ENCODE assay signal across 8 cellular contexts in the genomic region with DNA sequence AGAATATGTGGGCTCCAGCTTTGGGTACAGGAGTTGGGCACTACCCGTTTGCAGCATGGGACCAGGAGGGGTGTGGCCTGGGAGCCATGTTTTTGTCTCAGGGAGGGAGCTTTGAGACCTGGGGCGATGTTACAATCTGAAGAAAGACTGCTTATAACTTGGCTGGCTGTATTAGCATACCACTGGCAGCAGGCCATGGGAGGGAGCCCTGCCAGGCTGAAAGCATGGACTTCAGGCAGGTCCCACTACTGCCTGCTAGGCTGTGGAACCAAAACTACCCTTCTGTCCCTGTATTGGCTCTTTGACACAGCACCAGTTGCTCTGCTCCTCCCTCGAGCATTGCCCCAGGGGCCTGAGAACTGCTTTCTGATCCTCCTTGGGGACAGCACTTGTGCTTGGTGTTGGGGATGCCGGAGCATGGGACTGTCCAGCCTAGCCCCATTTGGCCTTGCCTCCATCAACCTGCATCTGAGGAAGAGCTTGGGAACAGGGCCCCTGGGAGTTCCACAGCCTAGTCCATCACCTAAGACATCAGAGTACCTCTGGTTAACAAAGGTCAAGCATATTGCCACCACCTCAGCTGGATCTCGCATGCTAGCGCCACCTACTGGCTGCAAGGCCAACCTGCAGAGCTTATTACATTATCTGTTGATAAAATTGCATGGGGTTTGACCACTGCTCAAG.
A peak's percentile ranks its signal among the peaks of the same experiment; 100 is the strongest.
DNase-seq lines count a peak whose midpoint lies in the region; ATAC-seq and TF ChIP-seq lines count a peak whose summit lies in the region.

No MANE protein-coding gene starts in this region.

- H3F3A ChIP-seq in GM23248 (ENCODE audit: insufficient read depth), result no peaks in the 10 kb centered on the region

- no peak overlapping the region for H3K4me3 ChIP-seq in GM23248
- peak overlapping the region; percentile 32 for H3K4me3 ChIP-seq in adipocyte (ENCODE audit: low read length)
- H3K4me3 ChIP-seq in kidney epithelial cell (ENCODE audit: low read depth, low read length), result no peak overlapping the region
- peak overlapping the region; percentile 32 for H3K4me3 ChIP-seq in thoracic aorta
- no peak overlapping the region for H3K4me3 ChIP-seq in mesenchymal stem cell (ENCODE audit: insufficient read depth in 1 of 2, low read depth in 1 of 2, low read length in 2 of 2)

- no peak overlapping the region for H2AFZ ChIP-seq in GM23248
- H2AFZ ChIP-seq in mesenchymal stem cell (ENCODE audit: low read depth, low read length), result no peak overlapping the region

- H3K9me2 ChIP-seq in GM23248 (ENCODE audit: insufficient read depth), result no peaks in the 10 kb centered on the region

- 0 out of 2 replicates have a peak, but pooled peaks cover 4% of the 10 kb centered on the region for H3K4me1 ChIP-seq in GM23248 (ENCODE audit: insufficient read depth)
- H3K4me1 ChIP-seq in adipocyte (ENCODE audit: control insufficient read depth, insufficient read depth, low read length), result peaks cover 13% of the 10 kb centered on the region
- H3K4me1 ChIP-seq in thoracic aorta (ENCODE audit: control insufficient read depth in 1 of 2, low read depth in 2 of 2), result peaks cover 3 to 20% of the 10 kb centered on the region in 2 donors
- no peaks in the 10 kb centered on the region for H3K4me1 ChIP-seq in mesenchymal stem cell (ENCODE audit: control insufficient read depth, insufficient read depth, low read depth, low read length)

- no peak overlapping the region for H2BK5ac ChIP-seq in mesenchymal stem cell (ENCODE audit: low read depth, low read length, poor library complexity, severe bottlenecking)

- no peak overlapping the region for H2BK120ac ChIP-seq in mesenchymal stem cell (ENCODE audit: low read depth, low read length)

- peak overlapping the region in 1 of 2 experiments; percentile 13 for H3K18ac ChIP-seq in mesenchymal stem cell (ENCODE audit: low read depth in 1 of 2, low read length in 2 of 2)

- no peak overlapping the region for H2AK5ac ChIP-seq in mesenchymal stem cell (ENCODE audit: low read length, severe bottlenecking)

- in situ Hi-C loops in GM23248 (cut with MboI), result no loop called here

- H3K79me2 ChIP-seq in GM23248 (ENCODE audit: insufficient read depth), result peaks cover 78% of the 10 kb centered on the region

- H3K27me3 ChIP-seq in GM23248 (replicated peaks; ENCODE audit: insufficient read depth), result no peaks in the 10 kb centered on the region
- H3K27me3 ChIP-seq in adipocyte (replicated peaks; ENCODE audit: control insufficient read depth, insufficient read depth, low read length), result no peaks in the 10 kb centered on the region
- no peaks in the 10 kb centered on the region for H3K27me3 ChIP-seq in kidney epithelial cell (ENCODE audit: control insufficient read depth, insufficient read depth, low read length)
- H3K27me3 ChIP-seq in thoracic aorta (replicated peaks; ENCODE audit: insufficient read depth), result no peaks in the 10 kb centered on the region
- H3K27me3 ChIP-seq in mesenchymal stem cell (ENCODE audit: control insufficient read depth in 1 of 2, insufficient read depth in 1 of 2, low read length in 2 of 2), result no peaks in the 10 kb centered on the region

- no peaks in the 10 kb centered on the region for H4K20me1 ChIP-seq in GM23248 (ENCODE audit: insufficient read depth)

- peaks cover 20% of the 10 kb centered on the region for H3K79me1 ChIP-seq in mesenchymal stem cell (replicated peaks; ENCODE audit: low read length, poor library complexity, severe bottlenecking)

- H3K27ac ChIP-seq in GM23248 (no peak overlapping the region), thoracic aorta (no peak overlapping the region), mesenchymal stem cell (ENCODE audit: low read length, poor library complexity, severe bottlenecking) (no peak overlapping the region)

- 47 to 48% methylated on average over 6 of the region's 6 CpGs for WGBS in GM23248 (ENCODE audit: low coverage in 1 of 2, low lambda C conversion rate in 2 of 2, missing lambda C conversion rate in 2 of 2), 2 experiments
- WGBS in mesenchymal stem cell, result 65% methylated on average over 6 of the region's 6 CpGs

- no peak overlapping the region for H4K8ac ChIP-seq in mesenchymal stem cell (ENCODE audit: low read length)

- DNase-seq in ELR (ENCODE audit: low read depth), result peak; percentile 53
- peak; percentile 24 for DNase-seq in GM23248
- peak; percentile 52 for DNase-seq in NCI-H69 (lab: John Stamatoyannopoulos, UW)
- peak; percentile 48 for DNase-seq in adipocyte (ENCODE audit: low read depth)
- no peak for DNase-seq in kidney epithelial cell (ENCODE audit: low read depth)
- peak; percentile 9 for DNase-seq in thoracic aorta (ENCODE audit: low spot score)
- no peak for DNase-seq in mesenchymal stem cell
- no peak for DNase-seq in NCI-H1105 (lab: John Stamatoyannopoulos, UW)

- H3K9ac ChIP-seq in GM23248, result no peak overlapping the region
- no peak overlapping the region for H3K9ac ChIP-seq in adipocyte (ENCODE audit: low read length)
- no peak overlapping the region for H3K9ac ChIP-seq in mesenchymal stem cell (ENCODE audit: low read length)

- no peak overlapping the region for H2BK15ac ChIP-seq in mesenchymal stem cell (ENCODE audit: low read depth, poor library complexity, severe bottlenecking)

- TF ChIP-seq CTCF in kidney epithelial cell (IDR thresholded peaks at IDR 0.05; ENCODE audit: insufficient read depth, low read length, poor library complexity, severe bottlenecking), result peak; percentile 53
- TF ChIP-seq CTCF in thoracic aorta (IDR thresholded peaks at IDR 0.05), result peak; percentile 38

- H3K23ac ChIP-seq in mesenchymal stem cell (ENCODE audit: low read length in 2 of 2), result no peak overlapping the region

- no peak for ATAC-seq in thoracic aorta (ENCODE audit: insufficient number of reproducible peaks, low FRiP score, low read depth)

- H3K4ac ChIP-seq in mesenchymal stem cell (ENCODE audit: low read depth in 1 of 2, low read length in 2 of 2), result no peak overlapping the region

- H3K9me3 ChIP-seq in GM23248 (ENCODE audit: low read depth) (no peaks in the 10 kb centered on the region), adipocyte (ENCODE audit: control insufficient read depth, low read length) (peaks cover 16% of the 10 kb centered on the region), thoracic aorta (peaks cover 28% of the 10 kb centered on the region), mesenchymal stem cell (ENCODE audit: control insufficient read depth, low read length) (peaks cover 28% of the 10 kb centered on the region)

- no peak overlapping the region for H4K91ac ChIP-seq in mesenchymal stem cell (ENCODE audit: low read length)

- H2BK12ac ChIP-seq in mesenchymal stem cell (ENCODE audit: low read length in 2 of 2), result no peak overlapping the region

- no peak overlapping the region for H3K14ac ChIP-seq in mesenchymal stem cell (ENCODE audit: low read length in 2 of 2)

- H3K4me2 ChIP-seq in GM23248 (ENCODE audit: unreplicated experiment), result no peak overlapping the region
- no peak overlapping the region for H3K4me2 ChIP-seq in mesenchymal stem cell (ENCODE audit: low read length, poor library complexity, severe bottlenecking)

- H3K36me3 ChIP-seq in GM23248 (ENCODE audit: low read depth) (no peaks in the 10 kb centered on the region), adipocyte (ENCODE audit: control insufficient read depth, insufficient read depth, low read length, severe bottlenecking) (no peaks in the 10 kb centered on the region), kidney epithelial cell (ENCODE audit: control insufficient read depth, insufficient read depth, low read length) (no peaks in the 10 kb centered on the region), thoracic aorta (no peaks in the 10 kb centered on the region), mesenchymal stem cell (ENCODE audit: control insufficient read depth in 1 of 2, insufficient read depth in 2 of 2, low read depth in 1 of 2, low read length in 2 of 2) (peaks cover 0 to 4% of the 10 kb centered on the region in 2 experiments)

Comparison
In these comparisons a context has a peak if more than half of its experiments do, and no peak if none do; other contexts are left out.
1. DNase-seq: peak in ELR (single experiment), GM23248 (single experiment), NCI-H69 (single experiment), adipocyte (single experiment) and thoracic aorta (single experiment); none in kidney epithelial cell (single experiment), mesenchymal stem cell (single experiment) and NCI-H1105 (single experiment).
2. H3K4me3 ChIP-seq: peak in adipocyte (single experiment) and thoracic aorta (single experiment); none in GM23248 (single experiment), kidney epithelial cell (single experiment) and mesenchymal stem cell (0 of 2).